In the genomic region with DNA sequence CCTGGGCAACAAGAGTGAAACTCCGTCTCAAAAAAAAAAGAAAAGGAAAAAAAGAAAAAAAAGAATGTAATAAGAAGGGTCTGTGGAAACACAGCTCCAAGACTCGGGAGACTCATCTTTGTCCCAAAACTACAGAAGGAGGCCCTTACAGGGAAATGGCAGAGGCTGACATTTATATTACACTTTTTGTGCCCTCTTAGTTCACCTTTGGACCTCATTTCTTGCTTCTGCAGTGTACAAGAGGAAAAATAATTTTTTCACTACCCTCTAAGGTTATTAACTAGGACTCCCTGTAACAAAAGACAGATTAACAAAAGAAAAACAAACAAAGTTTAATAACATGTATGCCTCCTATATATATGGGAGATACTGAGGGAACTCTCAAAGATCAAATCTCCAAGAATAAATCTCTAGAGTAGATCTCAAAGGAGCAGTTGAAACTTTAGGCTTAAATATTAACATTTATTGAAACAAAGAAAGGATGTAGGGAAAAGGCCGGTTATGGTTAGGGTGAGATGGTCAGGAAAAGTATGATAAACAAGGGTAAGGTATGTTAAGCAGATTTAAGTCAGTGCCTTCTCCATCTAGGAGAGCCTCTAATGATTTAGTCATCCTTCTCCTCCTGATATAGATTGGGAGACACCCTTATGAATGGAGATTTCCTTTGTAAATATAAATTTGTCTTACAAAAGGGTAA, we compare ENCODE assay signal across 1 cellular context.
TF ChIP-seq lines count a peak whose summit lies in the region.

No MANE protein-coding gene starts in this region.

TF ChIP-seq in WTC11, 78 proteins besides CTCF, POLR2A, EP300 and RAD21 (continued from another document):
- TF ChIP-seq, protein P1, sequence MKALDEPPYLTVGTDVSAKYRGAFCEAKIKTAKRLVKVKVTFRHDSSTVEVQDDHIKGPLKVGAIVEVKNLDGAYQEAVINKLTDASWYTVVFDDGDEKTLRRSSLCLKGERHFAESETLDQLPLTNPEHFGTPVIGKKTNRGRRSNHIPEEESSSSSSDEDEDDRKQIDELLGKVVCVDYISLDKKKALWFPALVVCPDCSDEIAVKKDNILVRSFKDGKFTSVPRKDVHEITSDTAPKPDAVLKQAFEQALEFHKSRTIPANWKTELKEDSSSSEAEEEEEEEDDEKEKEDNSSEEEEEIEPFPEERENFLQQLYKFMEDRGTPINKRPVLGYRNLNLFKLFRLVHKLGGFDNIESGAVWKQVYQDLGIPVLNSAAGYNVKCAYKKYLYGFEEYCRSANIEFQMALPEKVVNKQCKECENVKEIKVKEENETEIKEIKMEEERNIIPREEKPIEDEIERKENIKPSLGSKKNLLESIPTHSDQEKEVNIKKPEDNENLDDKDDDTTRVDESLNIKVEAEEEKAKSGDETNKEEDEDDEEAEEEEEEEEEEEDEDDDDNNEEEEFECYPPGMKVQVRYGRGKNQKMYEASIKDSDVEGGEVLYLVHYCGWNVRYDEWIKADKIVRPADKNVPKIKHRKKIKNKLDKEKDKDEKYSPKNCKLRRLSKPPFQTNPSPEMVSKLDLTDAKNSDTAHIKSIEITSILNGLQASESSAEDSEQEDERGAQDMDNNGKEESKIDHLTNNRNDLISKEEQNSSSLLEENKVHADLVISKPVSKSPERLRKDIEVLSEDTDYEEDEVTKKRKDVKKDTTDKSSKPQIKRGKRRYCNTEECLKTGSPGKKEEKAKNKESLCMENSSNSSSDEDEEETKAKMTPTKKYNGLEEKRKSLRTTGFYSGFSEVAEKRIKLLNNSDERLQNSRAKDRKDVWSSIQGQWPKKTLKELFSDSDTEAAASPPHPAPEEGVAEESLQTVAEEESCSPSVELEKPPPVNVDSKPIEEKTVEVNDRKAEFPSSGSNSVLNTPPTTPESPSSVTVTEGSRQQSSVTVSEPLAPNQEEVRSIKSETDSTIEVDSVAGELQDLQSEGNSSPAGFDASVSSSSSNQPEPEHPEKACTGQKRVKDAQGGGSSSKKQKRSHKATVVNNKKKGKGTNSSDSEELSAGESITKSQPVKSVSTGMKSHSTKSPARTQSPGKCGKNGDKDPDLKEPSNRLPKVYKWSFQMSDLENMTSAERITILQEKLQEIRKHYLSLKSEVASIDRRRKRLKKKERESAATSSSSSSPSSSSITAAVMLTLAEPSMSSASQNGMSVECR (CRISPR knock-in tag; IDR thresholded peaks at IDR 0.05; ENCODE audit: borderline replicate concordance): no peak
- TF ChIP-seq ZNF317 (CRISPR knock-in tag; IDR thresholded peaks at IDR 0.05; ENCODE audit: borderline replicate concordance, low read depth): no peak
- TF ChIP-seq JAZF1 (CRISPR knock-in tag; IDR thresholded peaks at IDR 0.05): no peak
- TF ChIP-seq OVOL2 (CRISPR knock-in tag; IDR thresholded peaks at IDR 0.05; ENCODE audit: borderline replicate concordance): no peak
- TF ChIP-seq SMAD3 (CRISPR knock-in tag; IDR thresholded peaks at IDR 0.05; ENCODE audit: borderline replicate concordance): no peak
- TF ChIP-seq IRF2 (CRISPR knock-in tag; IDR thresholded peaks at IDR 0.05; ENCODE audit: borderline replicate concordance, low read depth): no peak
- TF ChIP-seq ZSCAN18 (CRISPR knock-in tag; IDR thresholded peaks at IDR 0.05): no peak
